ENCODE assay signal across 1 cellular context in the genomic region with DNA sequence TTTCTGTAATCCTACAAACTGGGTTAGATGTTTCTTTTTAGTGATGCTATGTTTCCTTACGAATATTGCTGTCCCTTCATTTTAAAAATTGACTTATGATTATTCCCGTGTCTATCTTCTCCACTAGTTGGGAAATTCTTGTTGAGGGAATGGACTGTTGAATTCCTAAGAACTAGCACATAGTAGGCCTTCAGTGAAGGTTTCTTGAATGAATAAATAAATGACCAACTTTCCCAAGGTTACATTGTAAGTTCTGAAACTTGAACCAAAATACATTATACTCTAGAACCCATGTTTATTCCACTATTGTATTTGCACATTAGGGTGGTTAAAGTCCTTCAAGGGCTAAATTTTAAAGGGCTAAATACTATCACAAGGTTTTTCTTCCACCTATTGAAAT.
TF ChIP-seq lines count a peak whose summit lies in the region.

No MANE protein-coding gene starts in this region.

TF ChIP-seq in GM12878, 131 proteins besides CTCF, POLR2A, EP300 and RAD21:
- TF ChIP-seq, protein P1, sequence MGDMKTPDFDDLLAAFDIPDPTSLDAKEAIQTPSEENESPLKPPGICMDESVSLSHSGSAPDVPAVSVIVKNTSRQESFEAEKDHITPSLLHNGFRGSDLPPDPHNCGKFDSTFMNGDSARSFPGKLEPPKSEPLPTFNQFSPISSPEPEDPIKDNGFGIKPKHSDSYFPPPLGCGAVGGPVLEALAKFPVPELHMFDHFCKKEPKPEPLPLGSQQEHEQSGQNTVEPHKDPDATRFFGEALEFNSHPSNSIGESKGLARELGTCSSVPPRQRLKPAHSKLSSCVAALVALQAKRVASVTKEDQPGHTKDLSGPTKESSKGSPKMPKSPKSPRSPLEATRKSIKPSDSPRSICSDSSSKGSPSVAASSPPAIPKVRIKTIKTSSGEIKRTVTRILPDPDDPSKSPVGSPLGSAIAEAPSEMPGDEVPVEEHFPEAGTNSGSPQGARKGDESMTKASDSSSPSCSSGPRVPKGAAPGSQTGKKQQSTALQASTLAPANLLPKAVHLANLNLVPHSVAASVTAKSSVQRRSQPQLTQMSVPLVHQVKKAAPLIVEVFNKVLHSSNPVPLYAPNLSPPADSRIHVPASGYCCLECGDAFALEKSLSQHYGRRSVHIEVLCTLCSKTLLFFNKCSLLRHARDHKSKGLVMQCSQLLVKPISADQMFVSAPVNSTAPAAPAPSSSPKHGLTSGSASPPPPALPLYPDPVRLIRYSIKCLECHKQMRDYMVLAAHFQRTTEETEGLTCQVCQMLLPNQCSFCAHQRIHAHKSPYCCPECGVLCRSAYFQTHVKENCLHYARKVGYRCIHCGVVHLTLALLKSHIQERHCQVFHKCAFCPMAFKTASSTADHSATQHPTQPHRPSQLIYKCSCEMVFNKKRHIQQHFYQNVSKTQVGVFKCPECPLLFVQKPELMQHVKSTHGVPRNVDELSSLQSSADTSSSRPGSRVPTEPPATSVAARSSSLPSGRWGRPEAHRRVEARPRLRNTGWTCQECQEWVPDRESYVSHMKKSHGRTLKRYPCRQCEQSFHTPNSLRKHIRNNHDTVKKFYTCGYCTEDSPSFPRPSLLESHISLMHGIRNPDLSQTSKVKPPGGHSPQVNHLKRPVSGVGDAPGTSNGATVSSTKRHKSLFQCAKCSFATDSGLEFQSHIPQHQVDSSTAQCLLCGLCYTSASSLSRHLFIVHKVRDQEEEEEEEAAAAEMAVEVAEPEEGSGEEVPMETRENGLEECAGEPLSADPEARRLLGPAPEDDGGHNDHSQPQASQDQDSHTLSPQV (IDR thresholded peaks at IDR 0.05) = no peak
- no peak for TF ChIP-seq NFYA (IDR thresholded peaks at IDR 0.05; ENCODE audit: borderline replicate concordance, low read depth, low read length)
- no peak for TF ChIP-seq ZNF24 (IDR thresholded peaks at IDR 0.05)
- TF ChIP-seq TCF3 (IDR thresholded peaks at IDR 0.05; ENCODE audit: borderline replicate concordance, insufficient read depth, low read depth, low read length) = no peak
- TF ChIP-seq NR2C1 (IDR thresholded peaks at IDR 0.05) = no peak
- TF ChIP-seq ATF7 (IDR thresholded peaks at IDR 0.05; ENCODE audit: low read depth) = no peak
- no peak for TF ChIP-seq ASH2L (IDR thresholded peaks at IDR 0.05; ENCODE audit: borderline replicate concordance, low read depth)
- TF ChIP-seq TCF12 (IDR thresholded peaks at IDR 0.05; ENCODE audit: low read depth, low read length) = no peak
- TF ChIP-seq SMC3 (IDR thresholded peaks at IDR 0.05; ENCODE audit: borderline replicate concordance, low read length) = no peak
- TF ChIP-seq PAX5 (IDR thresholded peaks at IDR 0.05; ENCODE audit: borderline replicate concordance, low read depth, low read length) = no peak
- TF ChIP-seq CEBPB (IDR thresholded peaks at IDR 0.05; ENCODE audit: borderline replicate concordance in 1 of 2, low read depth in 2 of 2, low read length in 2 of 2) = no peak
- TF ChIP-seq KDM1A (IDR thresholded peaks at IDR 0.05; ENCODE audit: borderline replicate concordance) = no peak
- TF ChIP-seq, protein P2, sequence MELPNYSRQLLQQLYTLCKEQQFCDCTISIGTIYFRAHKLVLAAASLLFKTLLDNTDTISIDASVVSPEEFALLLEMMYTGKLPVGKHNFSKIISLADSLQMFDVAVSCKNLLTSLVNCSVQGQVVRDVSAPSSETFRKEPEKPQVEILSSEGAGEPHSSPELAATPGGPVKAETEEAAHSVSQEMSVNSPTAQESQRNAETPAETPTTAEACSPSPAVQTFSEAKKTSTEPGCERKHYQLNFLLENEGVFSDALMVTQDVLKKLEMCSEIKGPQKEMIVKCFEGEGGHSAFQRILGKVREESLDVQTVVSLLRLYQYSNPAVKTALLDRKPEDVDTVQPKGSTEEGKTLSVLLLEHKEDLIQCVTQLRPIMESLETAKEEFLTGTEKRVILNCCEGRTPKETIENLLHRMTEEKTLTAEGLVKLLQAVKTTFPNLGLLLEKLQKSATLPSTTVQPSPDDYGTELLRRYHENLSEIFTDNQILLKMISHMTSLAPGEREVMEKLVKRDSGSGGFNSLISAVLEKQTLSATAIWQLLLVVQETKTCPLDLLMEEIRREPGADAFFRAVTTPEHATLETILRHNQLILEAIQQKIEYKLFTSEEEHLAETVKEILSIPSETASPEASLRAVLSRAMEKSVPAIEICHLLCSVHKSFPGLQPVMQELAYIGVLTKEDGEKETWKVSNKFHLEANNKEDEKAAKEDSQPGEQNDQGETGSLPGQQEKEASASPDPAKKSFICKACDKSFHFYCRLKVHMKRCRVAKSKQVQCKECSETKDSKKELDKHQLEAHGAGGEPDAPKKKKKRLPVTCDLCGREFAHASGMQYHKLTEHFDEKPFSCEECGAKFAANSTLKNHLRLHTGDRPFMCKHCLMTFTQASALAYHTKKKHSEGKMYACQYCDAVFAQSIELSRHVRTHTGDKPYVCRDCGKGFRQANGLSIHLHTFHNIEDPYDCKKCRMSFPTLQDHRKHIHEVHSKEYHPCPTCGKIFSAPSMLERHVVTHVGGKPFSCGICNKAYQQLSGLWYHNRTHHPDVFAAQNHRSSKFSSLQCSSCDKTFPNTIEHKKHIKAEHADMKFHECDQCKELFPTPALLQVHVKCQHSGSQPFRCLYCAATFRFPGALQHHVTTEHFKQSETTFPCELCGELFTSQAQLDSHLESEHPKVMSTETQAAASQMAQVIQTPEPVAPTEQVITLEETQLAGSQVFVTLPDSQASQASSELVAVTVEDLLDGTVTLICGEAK (IDR thresholded peaks at IDR 0.05; ENCODE audit: borderline replicate concordance) = no peak
- TF ChIP-seq, protein P3, sequence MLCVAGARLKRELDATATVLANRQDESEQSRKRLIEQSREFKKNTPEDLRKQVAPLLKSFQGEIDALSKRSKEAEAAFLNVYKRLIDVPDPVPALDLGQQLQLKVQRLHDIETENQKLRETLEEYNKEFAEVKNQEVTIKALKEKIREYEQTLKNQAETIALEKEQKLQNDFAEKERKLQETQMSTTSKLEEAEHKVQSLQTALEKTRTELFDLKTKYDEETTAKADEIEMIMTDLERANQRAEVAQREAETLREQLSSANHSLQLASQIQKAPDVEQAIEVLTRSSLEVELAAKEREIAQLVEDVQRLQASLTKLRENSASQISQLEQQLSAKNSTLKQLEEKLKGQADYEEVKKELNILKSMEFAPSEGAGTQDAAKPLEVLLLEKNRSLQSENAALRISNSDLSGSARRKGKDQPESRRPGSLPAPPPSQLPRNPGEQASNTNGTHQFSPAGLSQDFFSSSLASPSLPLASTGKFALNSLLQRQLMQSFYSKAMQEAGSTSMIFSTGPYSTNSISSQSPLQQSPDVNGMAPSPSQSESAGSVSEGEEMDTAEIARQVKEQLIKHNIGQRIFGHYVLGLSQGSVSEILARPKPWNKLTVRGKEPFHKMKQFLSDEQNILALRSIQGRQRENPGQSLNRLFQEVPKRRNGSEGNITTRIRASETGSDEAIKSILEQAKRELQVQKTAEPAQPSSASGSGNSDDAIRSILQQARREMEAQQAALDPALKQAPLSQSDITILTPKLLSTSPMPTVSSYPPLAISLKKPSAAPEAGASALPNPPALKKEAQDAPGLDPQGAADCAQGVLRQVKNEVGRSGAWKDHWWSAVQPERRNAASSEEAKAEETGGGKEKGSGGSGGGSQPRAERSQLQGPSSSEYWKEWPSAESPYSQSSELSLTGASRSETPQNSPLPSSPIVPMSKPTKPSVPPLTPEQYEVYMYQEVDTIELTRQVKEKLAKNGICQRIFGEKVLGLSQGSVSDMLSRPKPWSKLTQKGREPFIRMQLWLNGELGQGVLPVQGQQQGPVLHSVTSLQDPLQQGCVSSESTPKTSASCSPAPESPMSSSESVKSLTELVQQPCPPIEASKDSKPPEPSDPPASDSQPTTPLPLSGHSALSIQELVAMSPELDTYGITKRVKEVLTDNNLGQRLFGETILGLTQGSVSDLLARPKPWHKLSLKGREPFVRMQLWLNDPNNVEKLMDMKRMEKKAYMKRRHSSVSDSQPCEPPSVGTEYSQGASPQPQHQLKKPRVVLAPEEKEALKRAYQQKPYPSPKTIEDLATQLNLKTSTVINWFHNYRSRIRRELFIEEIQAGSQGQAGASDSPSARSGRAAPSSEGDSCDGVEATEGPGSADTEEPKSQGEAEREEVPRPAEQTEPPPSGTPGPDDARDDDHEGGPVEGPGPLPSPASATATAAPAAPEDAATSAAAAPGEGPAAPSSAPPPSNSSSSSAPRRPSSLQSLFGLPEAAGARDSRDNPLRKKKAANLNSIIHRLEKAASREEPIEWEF (IDR thresholded peaks at IDR 0.05; ENCODE audit: insufficient replicate concordance, low read depth, low read length) = no peak
- TF ChIP-seq, protein P4, sequence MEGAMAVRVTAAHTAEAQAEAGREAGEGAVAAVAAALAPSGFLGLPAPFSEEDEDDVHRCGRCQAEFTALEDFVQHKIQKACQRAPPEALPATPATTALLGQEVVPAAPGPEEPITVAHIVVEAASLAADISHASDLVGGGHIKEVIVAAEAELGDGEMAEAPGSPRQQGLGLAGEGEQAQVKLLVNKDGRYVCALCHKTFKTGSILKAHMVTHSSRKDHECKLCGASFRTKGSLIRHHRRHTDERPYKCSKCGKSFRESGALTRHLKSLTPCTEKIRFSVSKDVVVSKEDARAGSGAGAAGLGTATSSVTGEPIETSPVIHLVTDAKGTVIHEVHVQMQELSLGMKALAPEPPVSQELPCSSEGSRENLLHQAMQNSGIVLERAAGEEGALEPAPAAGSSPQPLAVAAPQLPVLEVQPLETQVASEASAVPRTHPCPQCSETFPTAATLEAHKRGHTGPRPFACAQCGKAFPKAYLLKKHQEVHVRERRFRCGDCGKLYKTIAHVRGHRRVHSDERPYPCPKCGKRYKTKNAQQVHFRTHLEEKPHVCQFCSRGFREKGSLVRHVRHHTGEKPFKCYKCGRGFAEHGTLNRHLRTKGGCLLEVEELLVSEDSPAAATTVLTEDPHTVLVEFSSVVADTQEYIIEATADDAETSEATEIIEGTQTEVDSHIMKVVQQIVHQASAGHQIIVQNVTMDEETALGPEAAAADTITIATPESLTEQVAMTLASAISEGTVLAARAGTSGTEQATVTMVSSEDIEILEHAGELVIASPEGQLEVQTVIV (IDR thresholded peaks at IDR 0.05; ENCODE audit: borderline replicate concordance, partially characterized antibody) = no peak
